Comparison of ENCODE assay signal across 22 cellular contexts in genomic region chr4:155506761-155507160, GRCh38.
DNase-seq lines count a peak whose midpoint lies in the region; ATAC-seq and TF ChIP-seq lines count a peak whose summit lies in the region.
"Had no signal": no experiment of that assay in that cellular context is flagged by ENCODE, and none has a peak within 500 bp of the region (broad histone marks: within the 10 kb centered on the region; RNA-seq: fewer than 3 reads in every experiment).

No MANE protein-coding gene starts in this region.

- H3K4me3 ChIP-seq in right atrium auricular region (no peak overlapping the region), stomach (no peak overlapping the region)
- H3K4me3 ChIP-seq: GM23248, SK-N-MC had no signal

- ATAC-seq in Right ventricle myocardium inferior = peak; percentile 68
- no peak for ATAC-seq in GM18870 (IDR thresholded peaks at IDR 0.05; ENCODE audit: unreplicated experiment)
- ATAC-seq in HG02938 (IDR thresholded peaks at IDR 0.05; ENCODE audit: unreplicated experiment) = no peak
- ATAC-seq: HCT116 had no signal

- WGBS in stomach, 5 donors = 42 to 57% (median 52%) methylated on average over 4 of the region's 4 CpGs

- H3K4me1 ChIP-seq in right atrium auricular region (peaks cover 0 to 38% of the 10 kb centered on the region in 2 donors), stomach (no peaks in the 10 kb centered on the region)

- DNase-seq in Right ventricle myocardium inferior (ENCODE audit: missing footprints) = no peak
- no peak for DNase-seq in cardiac septum (ENCODE audit: low spot score)
- no peak for DNase-seq in right atrium auricular region (ENCODE audit: low spot score)
- peak; percentile 20 for DNase-seq in retina
- DNase-seq in stomach = no peak
- DNase-seq in GOT3 (lab: John Stamatoyannopoulos, UW) = no peak
- DNase-seq: DMS 273 treated with DMSO at 0.1 percent for 48 hours; DND-41; GM23248; MM.1S; NCI-H1092 treated with DMSO at 0.1 percent for 48 hours; NCI-H2081; NCI-H2171 treated with DMSO at 0.1 percent for 48 hours; NCI-H510A; NCI-H748 treated with DMSO at 0.1 percent for 48 hours; NK-92 treated with Interleukin-12 subunit alpha and Interleukin-12 subunit beta, amount 100 ng/mL, for 24 hours; SHP77 had no signal

- intact Hi-C loops in Right ventricle myocardium inferior (cut with DNase I) (no loop called here), cardiac septum (cut with DNase I) (no loop called here), stomach (cut with DNase I; ENCODE audit: low total_unique reads) (no loop called here)

- H3K9me3 ChIP-seq in right atrium auricular region (peaks cover 0 to 5% of the 10 kb centered on the region in 2 donors), stomach (no peaks in the 10 kb centered on the region)

- TF ChIP-seq CTCF in right atrium auricular region (IDR thresholded peaks at IDR 0.05) (no peak), stomach (IDR thresholded peaks at IDR 0.05) (no peak)

- H3K27me3 ChIP-seq in right atrium auricular region (no peaks in the 10 kb centered on the region), stomach (no peaks in the 10 kb centered on the region)

- TF ChIP-seq EP300 in stomach (IDR thresholded peaks at IDR 0.05) = no peak

- no peaks in the 10 kb centered on the region for H3K36me3 ChIP-seq in right atrium auricular region
- H3K36me3 ChIP-seq in stomach = no peaks in the 10 kb centered on the region

- no peak for TF ChIP-seq POLR2A in stomach (IDR thresholded peaks at IDR 0.05)

- H3K27ac ChIP-seq in right atrium auricular region (peak overlapping the region; percentile 20 to 65), stomach (no peak overlapping the region)
- H3K27ac ChIP-seq: 22Rv1, GM23248, SK-N-MC had no signal

Comparison
In these comparisons a context has a peak if more than half of its experiments do, and no peak if none do; other contexts are left out.
1. H3K27ac ChIP-seq: peak in right atrium auricular region (2 of 2); none in stomach (0 of 5).